ENCODE assay signal across 8 cellular contexts in the genomic region with DNA sequence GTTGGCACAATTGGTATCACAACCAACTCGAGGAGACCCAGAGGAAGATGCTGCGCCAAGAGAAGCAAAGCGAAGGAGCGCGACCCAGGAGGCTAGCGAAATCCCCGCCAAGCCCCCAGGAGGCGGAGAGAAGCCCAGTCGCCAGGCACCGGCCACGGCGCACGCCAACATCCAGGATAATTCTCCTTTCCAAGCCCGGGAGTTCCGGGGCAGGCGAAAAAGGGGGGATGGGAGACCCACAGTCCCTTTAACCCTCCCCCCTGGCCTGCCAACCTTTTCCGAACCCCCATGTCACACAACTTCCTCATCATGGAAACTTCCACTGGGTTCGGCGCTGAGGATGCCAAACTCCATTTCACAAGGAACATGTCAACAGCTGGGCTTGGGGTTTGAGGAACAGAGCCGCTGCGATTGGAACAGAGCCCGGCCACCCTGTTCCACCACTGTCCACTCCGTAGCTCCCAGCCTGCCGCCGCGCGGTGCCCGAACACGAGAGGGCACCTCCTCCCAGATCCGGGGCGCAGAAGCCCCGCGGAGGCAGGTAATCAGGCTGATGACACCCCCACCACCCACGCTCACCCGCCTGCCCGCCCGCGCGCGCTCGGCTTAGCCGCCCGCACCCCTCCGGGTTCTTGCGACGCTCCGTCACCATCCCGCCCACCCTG. TPM values are rescaled to one million over a fixed set of nuclear protein-coding genes. Genes with fewer than 3 reads are reported as not detected.
A peak's percentile ranks its signal among the peaks of the same experiment; 100 is the strongest.
DNase-seq lines count a peak whose midpoint lies in the region; FAIRE-seq and TF ChIP-seq lines count a peak whose summit lies in the region.

No MANE protein-coding gene starts in this region.

- H3K4me3 ChIP-seq in ACC112 (ENCODE audit: low read depth, low read length) (peak overlapping the region; percentile 84), HUES6 (ENCODE audit: low read depth, low read length) (peak overlapping the region; percentile 88), bronchial epithelial cell (ENCODE audit: low read depth, low read length) (peak overlapping the region; percentile 82), skeletal muscle tissue (ENCODE audit: low read length in 3 of 3) (peak overlapping the region; percentile 84 to 88 (median 84))

- H3K4me1 ChIP-seq in ACC112 (ENCODE audit: control insufficient read depth, insufficient read depth, low read length, unreplicated experiment) (peaks cover 30% of the 10 kb centered on the region), HUES6 (ENCODE audit: control insufficient read depth, insufficient read depth, low read length) (peaks cover 45% of the 10 kb centered on the region), skeletal muscle tissue (ENCODE audit: control insufficient read depth in 3 of 3, insufficient read depth in 3 of 3, low read length in 3 of 3) (peaks cover 23 to 39% (median 33%) of the 10 kb centered on the region in 3 donors)

- H3K79me2 ChIP-seq in ACC112 (ENCODE audit: control insufficient read depth, insufficient read depth, low read length, unreplicated experiment): peaks cover 9% of the 10 kb centered on the region

- peak overlapping the region; percentile 62 for H3K9ac ChIP-seq in HUES6 (ENCODE audit: low read length)
- peak overlapping the region; percentile 78 to 94 (median 93) for H3K9ac ChIP-seq in skeletal muscle tissue (ENCODE audit: low read depth in 1 of 3, low read length in 3 of 3)

- H2AFZ ChIP-seq in ACC112 (ENCODE audit: low read length, unreplicated experiment): peak overlapping the region; percentile 86

- TF ChIP-seq CTCF in bronchial epithelial cell (IDR thresholded peaks at IDR 0.05; ENCODE audit: insufficient read depth, low read length, severe bottlenecking): peak; percentile 7

- H3K9me3 ChIP-seq in HUES6 (ENCODE audit: control insufficient read depth, insufficient read depth, low read depth, low read length) (no peaks in the 10 kb centered on the region), skeletal muscle tissue (ENCODE audit: control insufficient read depth in 3 of 3, low read length in 3 of 3) (no peaks in the 10 kb centered on the region)

- FAIRE-seq in bronchial epithelial cell (lab: Jason Lieb, UNC): no peak

- H3K36me3 ChIP-seq in ACC112 (ENCODE audit: insufficient read depth, low read length): no peaks in the 10 kb centered on the region
- H3K36me3 ChIP-seq in HUES6 (ENCODE audit: control insufficient read depth, insufficient read depth, low read length): no peaks in the 10 kb centered on the region
- H3K36me3 ChIP-seq in bronchial epithelial cell (ENCODE audit: control insufficient read depth, insufficient read depth, low read length): no peaks in the 10 kb centered on the region
- H3K36me3 ChIP-seq in skeletal muscle tissue (ENCODE audit: control insufficient read depth in 3 of 3, insufficient read depth in 3 of 3, low read length in 3 of 3): no peaks in the 10 kb centered on the region

- no peak for DNase-seq in bronchial epithelial cell (ENCODE audit: low read depth)
- peak; percentile 81 for DNase-seq in islet precursor cell
- DNase-seq in NCI-H1092 (lab: John Stamatoyannopoulos, UW): no peak
- DNase-seq in activated CD8-positive, alpha-beta memory T cell treated with anti-CD3 and anti-CD28 coated beads for 24 hours: no peak
- DNase-seq in dedifferentiated amniotic fluid mesenchymal stem cell (ENCODE audit: extremely low spot score): no peak

- peak overlapping the region; percentile 13; the same call in 1 of the 2 replicates for H3K27ac ChIP-seq in ACC112 (ENCODE audit: low read depth, low read length)
- H3K27ac ChIP-seq in HUES6 (ENCODE audit: low read depth, low read length): no peak overlapping the region
- H3K27ac ChIP-seq in skeletal muscle tissue (ENCODE audit: low read depth, low read length): peak overlapping the region; percentile 93

- H3K27me3 ChIP-seq in ACC112 (ENCODE audit: insufficient read depth, low read length) (no peaks in the 10 kb centered on the region), HUES6 (ENCODE audit: control insufficient read depth, insufficient read depth, low read length) (peaks cover 44% of the 10 kb centered on the region), bronchial epithelial cell (ENCODE audit: control insufficient read depth, insufficient read depth, low read length) (no peaks in the 10 kb centered on the region), skeletal muscle tissue (ENCODE audit: control insufficient read depth in 3 of 3, insufficient read depth in 3 of 3, low read length in 3 of 3) (no peaks in the 10 kb centered on the region)

RNA-seq across cellular contexts. Expression of gene THRB, which starts 0.6 kb away (rescaled TPM):
- total RNA-seq in bronchial epithelial cell: 7.6 and 9.0 TPM in 2 replicates
- total RNA-seq in skeletal muscle tissue: 3.1 TPM
